In genomic region chr2:224286923-224287322, GRCh38 we compare ENCODE assay signal across 1 cellular context.
TF ChIP-seq lines count a peak whose summit lies in the region.

No MANE protein-coding gene starts in this region.

TF ChIP-seq in HCT116, 20 proteins besides CTCF, POLR2A, EP300 and RAD21 (continued from another document):
- no peak for TF ChIP-seq EZH2 (IDR thresholded peaks at IDR 0.05)
- no peak for TF ChIP-seq ZBTB33 (IDR thresholded peaks at IDR 0.05; ENCODE audit: extremely low read depth, insufficient replicate concordance, low read length)
- TF ChIP-seq REST (IDR thresholded peaks at IDR 0.05; ENCODE audit: low read depth), result no peak
- TF ChIP-seq YY1 (IDR thresholded peaks at IDR 0.05; ENCODE audit: extremely low read depth, insufficient replicate concordance, low read depth, low read length), result no peak
- no peak for TF ChIP-seq EGR1 (IDR thresholded peaks at IDR 0.05; ENCODE audit: low read depth)
